In genomic region chr5:171749365-171749764, GRCh38 we compare ENCODE assay signal across 16 cellular contexts. TPM values are rescaled to one million over a fixed set of nuclear protein-coding genes. Genes with fewer than 3 reads are reported as not detected.
A peak's percentile ranks its signal among the peaks of the same experiment; 100 is the strongest.
DNase-seq lines count a peak whose midpoint lies in the region; ATAC-seq and TF ChIP-seq lines count a peak whose summit lies in the region.
"Had no signal": no experiment of that assay in that cellular context is flagged by ENCODE, and none has a peak within 500 bp of the region (broad histone marks: within the 10 kb centered on the region; RNA-seq: fewer than 3 reads in every experiment).

No MANE protein-coding gene starts in this region.

- H3K4me1 ChIP-seq in A673 (ENCODE audit: insufficient read depth, low read length, poor library complexity, severe bottlenecking): no peaks in the 10 kb centered on the region

- no peaks in the 10 kb centered on the region for H3K9me3 Mint-ChIP-seq in stimulated activated naive CD8-positive, alpha-beta T cell treated with anti-CD3 and anti-CD28 coated beads, Interleukin-15, amount 100 ng/mL, for 72 hours
- no peaks in the 10 kb centered on the region for H3K9me3 Mint-ChIP-seq in stimulated activated naive CD8-positive, alpha-beta T cell treated with anti-CD3 and anti-CD28 coated beads, Interleukin-15, Interleukin-2, amounts not matched to agents 100 ng/mL and 50 ng/mL, for 24 hours
- H3K9me3 Mint-ChIP-seq: HFFc6 had no signal

- no peaks in the 10 kb centered on the region for H3K9me3 ChIP-seq in A673 (ENCODE audit: low read depth, low read length, poor library complexity, severe bottlenecking)

- no peak for TF ChIP-seq CTCF in A673 (conservative IDR thresholded peaks at IDR 0.05; ENCODE audit: low read depth, low read length)

- H3K27me3 ChIP-seq in A673 (replicated peaks; ENCODE audit: insufficient read depth, low read depth, low read length, poor library complexity): no peaks in the 10 kb centered on the region
- H3K27me3 ChIP-seq: BLaER1 treated with 17β-estradiol and CSF1 and Interleukin-3, amounts not matched to agents 10 nM and 100 nM had no signal

- no TSS peak for BruUV-seq in A673 (replicated peaks; lab: Mats Ljungman, UMichigan)

- H3K27me3 Mint-ChIP-seq in stimulated activated naive CD8-positive, alpha-beta T cell treated with anti-CD3 and anti-CD28 coated beads, Interleukin-15, amount 100 ng/mL, for 72 hours: no peaks in the 10 kb centered on the region
- H3K27me3 Mint-ChIP-seq in stimulated activated naive CD8-positive, alpha-beta T cell treated with anti-CD3 and anti-CD28 coated beads, Interleukin-15, Interleukin-2, amounts not matched to agents 100 ng/mL and 50 ng/mL, for 24 hours: peaks cover 4% of the 10 kb centered on the region

- no peak overlapping the region for H3K27ac ChIP-seq in A673 (ENCODE audit: low read depth, low read length, poor library complexity, severe bottlenecking)
- H3K27ac ChIP-seq: 22Rv1; BLaER1 treated with 17β-estradiol and CSF1 and Interleukin-3, amounts not matched to agents 10 nM and 100 nM had no signal

- CTCF ChIA-PET in A673 (lab: Charles Lee): no interaction called here

- no peak for DNase-seq in Right ventricle myocardium inferior (ENCODE audit: missing footprints)
- DNase-seq in cardiac septum (ENCODE audit: low spot score): no peak
- no peak for DNase-seq in stimulated activated naive CD8-positive, alpha-beta T cell treated with anti-CD3 and anti-CD28 coated beads, Interleukin-15, Interleukin-2, amounts not matched to agents 100 U/mL and 50 U/mL, for 24 hours
- no peak for DNase-seq in stimulated activated naive CD8-positive, alpha-beta T cell treated with anti-CD3 and anti-CD28 coated beads, Interleukin-15, amount 100 ng/mL, for 72 hours
- DNase-seq in stimulated activated CD4-positive, alpha-beta T cell treated with anti-CD3 and anti-CD28 coated beads, Interleukin-2, amount 100 ng/mL, for 48 hours: no peak
- no peak for DNase-seq in AG08395 (ENCODE audit: low spot score)
- DNase-seq in A673 (ENCODE audit: low spot score): no peak
- DNase-seq: CD4-positive, CD25-positive, alpha-beta regulatory T cell; DMS53; GF-D8; HCEC 1CT; HFFc6 had no signal

- H3K27ac Mint-ChIP-seq in stimulated activated naive CD8-positive, alpha-beta T cell treated with anti-CD3 and anti-CD28 coated beads, Interleukin-15, amount 100 ng/mL, for 72 hours: peak overlapping the region in 1 of 2 donors; percentile 57
- H3K27ac Mint-ChIP-seq in stimulated activated naive CD8-positive, alpha-beta T cell treated with anti-CD3 and anti-CD28 coated beads, Interleukin-15, Interleukin-2, amounts not matched to agents 100 ng/mL and 50 ng/mL, for 24 hours: peak overlapping the region; percentile 32
- H3K27ac Mint-ChIP-seq: HFFc6 had no signal

- intact Hi-C loops in Right ventricle myocardium inferior (cut with DNase I): no loop called here
- intact Hi-C loops in cardiac septum (cut with DNase I): loop anchor here (5.0 kb wide), 1 partner anchor 332 kb away; the partner anchor contains the start of gene FGF18
- intact Hi-C loops in A673 (cut with micrococcal nuclease; ENCODE audit: unreplicated experiment): no loop called here

- H3K36me3 Mint-ChIP-seq in stimulated activated naive CD8-positive, alpha-beta T cell treated with anti-CD3 and anti-CD28 coated beads, Interleukin-15, Interleukin-2, amounts not matched to agents 100 ng/mL and 50 ng/mL, for 24 hours (ENCODE audit: low read depth): no peaks in the 10 kb centered on the region
- H3K36me3 Mint-ChIP-seq: CD4-positive, CD25-positive, alpha-beta regulatory T cell had no signal

- H3K4me1 Mint-ChIP-seq in stimulated activated naive CD8-positive, alpha-beta T cell treated with anti-CD3 and anti-CD28 coated beads, Interleukin-15, amount 100 ng/mL, for 72 hours: no peaks in the 10 kb centered on the region
- no peaks in the 10 kb centered on the region for H3K4me1 Mint-ChIP-seq in stimulated activated naive CD8-positive, alpha-beta T cell treated with anti-CD3 and anti-CD28 coated beads, Interleukin-15, Interleukin-2, amounts not matched to agents 100 ng/mL and 50 ng/mL, for 24 hours (ENCODE audit: low read depth)
- H3K4me1 Mint-ChIP-seq: CD4-positive, CD25-positive, alpha-beta regulatory T cell had no signal

- H3K36me3 ChIP-seq in A673 (ENCODE audit: insufficient read depth, low read length, poor library complexity, severe bottlenecking): no peaks in the 10 kb centered on the region
- H3K36me3 ChIP-seq: BLaER1 treated with 17β-estradiol and CSF1 and Interleukin-3, amounts not matched to agents 10 nM and 100 nM had no signal

- POLR2A ChIA-PET in A673 (lab: Charles Lee; ENCODE audit: low non-redundant PET): no interaction called here

- no peak overlapping the region for H3K4me3 Mint-ChIP-seq in stimulated activated naive CD8-positive, alpha-beta T cell treated with anti-CD3 and anti-CD28 coated beads, Interleukin-15, amount 100 ng/mL, for 72 hours
- no peak overlapping the region for H3K4me3 Mint-ChIP-seq in stimulated activated naive CD8-positive, alpha-beta T cell treated with anti-CD3 and anti-CD28 coated beads, Interleukin-15, Interleukin-2, amounts not matched to agents 100 ng/mL and 50 ng/mL, for 24 hours
- H3K4me3 Mint-ChIP-seq: CD4-positive, CD25-positive, alpha-beta regulatory T cell; HFFc6 had no signal

- ATAC-seq in Right ventricle myocardium inferior: peak; percentile 14
- peak; percentile 22 for ATAC-seq in stimulated activated naive CD8-positive, alpha-beta T cell treated with anti-CD3 and anti-CD28 coated beads, Interleukin-15, Interleukin-2, amounts not matched to agents 100 U/mL and 50 U/mL, for 24 hours
- no peak for ATAC-seq in stimulated activated naive CD8-positive, alpha-beta T cell treated with anti-CD3 and anti-CD28 coated beads, Interleukin-15, amount 100 ng/mL, for 72 hours

- H3K4me3 ChIP-seq in A673 (ENCODE audit: low read depth, low read length, poor library complexity, severe bottlenecking): no peak overlapping the region
- H3K4me3 ChIP-seq: BLaER1 treated with 17β-estradiol and CSF1 and Interleukin-3, amounts not matched to agents 10 nM and 100 nM had no signal

RNA-seq across cellular contexts. Expression of gene SMIM23, which starts 36.3 kb away (rescaled TPM):
- total RNA-seq in Right ventricle myocardium inferior (not detected), cardiac septum (not detected), A673 (2021) (not detected in 2 replicates)
- total RNA-seq: CD4-positive, CD25-positive, alpha-beta regulatory T cell; H4; HFFc6 had no signal
